14 cellular contexts compared by ENCODE assay signal in the genomic region with DNA sequence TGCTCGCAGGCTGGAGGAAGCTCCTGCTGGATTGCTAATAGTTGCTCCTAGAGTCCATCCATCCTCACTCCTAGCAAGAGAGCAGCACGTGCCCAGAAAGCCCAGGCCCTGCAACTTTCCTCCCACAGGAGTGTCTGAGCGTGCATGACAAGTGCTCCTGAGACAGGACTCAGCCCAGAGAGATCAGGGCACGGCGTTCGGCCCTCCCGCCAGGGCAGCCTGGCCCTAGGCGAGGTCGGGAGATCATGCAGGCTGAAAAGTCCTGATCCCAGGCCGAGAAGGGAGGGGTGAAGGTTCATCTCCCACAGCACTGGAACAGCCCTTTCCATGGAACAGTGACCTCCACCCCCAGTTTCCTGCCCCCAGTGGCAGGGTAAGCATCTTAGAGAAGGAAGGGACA.
DNase-seq lines count a peak whose midpoint lies in the region; ATAC-seq and TF ChIP-seq lines count a peak whose summit lies in the region.
"Had no signal": no experiment of that assay in that cellular context is flagged by ENCODE, and none has a peak within 500 bp of the region (broad histone marks: within the 10 kb centered on the region; RNA-seq: fewer than 3 reads in every experiment).

No MANE protein-coding gene starts in this region.

- H3K9me3 ChIP-seq in esophagus squamous epithelium = no peaks in the 10 kb centered on the region
- H3K9me3 ChIP-seq: A549, BE2C had no signal

- H3K27me3 ChIP-seq in esophagus squamous epithelium = peaks cover 0 to 51% (median 0%) of the 10 kb centered on the region in 4 donors
- H3K27me3 ChIP-seq: BE2C had no signal

- H3K4me3 Mint-ChIP-seq in dendritic cell treated with granulocyte-macrophage colony-stimulating factor and Interleukin-4, amounts not matched to agents 40 ng/mL and 50 ng/mL, for 4 days = no peak overlapping the region
- peak overlapping the region in 1 of 3 experiments; percentile 23 for H3K4me3 Mint-ChIP-seq in nephron
- H3K4me3 Mint-ChIP-seq in osteocyte (ENCODE audit: unreplicated experiment) = no peak overlapping the region
- H3K4me3 Mint-ChIP-seq in activated T-helper 17 cell treated with anti-CD3 and anti-CD28 coated beads, Interleukin-2, amount 50 U/mL, for 72 hours = no peak overlapping the region
- H3K4me3 Mint-ChIP-seq in activated CD8-positive, alpha-beta T cell treated with anti-CD3 and anti-CD28 coated beads for 36 hours = no peak overlapping the region
- H3K4me3 Mint-ChIP-seq: CD4-positive, alpha-beta memory T cell; GM23338; H9 had no signal

- H3K4me1 ChIP-seq in esophagus squamous epithelium = peaks cover 0 to 26% (median 0%) of the 10 kb centered on the region in 3 donors
- H3K4me1 ChIP-seq: A549 had no signal

- DNase-seq in osteocyte (ENCODE audit: extremely low spot score, unreplicated experiment) (no peak), esophagus squamous epithelium (lab: John Stamatoyannopoulos, UW) (no peak)
- DNase-seq in activated CD8-positive, alpha-beta T cell treated with anti-CD3 and anti-CD28 coated beads for 36 hours = no peak
- DNase-seq: BE2C; CD4-positive, alpha-beta memory T cell; DMS79; H9 had no signal

- no peak for ATAC-seq in activated T-helper 17 cell treated with anti-CD3 and anti-CD28 coated beads, Interleukin-2, amount 50 U/mL, for 72 hours (replicated peaks)
- ATAC-seq in activated CD8-positive, alpha-beta T cell treated with anti-CD3 and anti-CD28 coated beads for 36 hours = no peak
- ATAC-seq: A549, GM12878, GM23338 had no signal

- TF ChIP-seq POLR2A in esophagus squamous epithelium (IDR thresholded peaks at IDR 0.05) = no peak

- 74 to 100% methylated on average over 1 to 2 of the region's 10 CpGs for WGBS in esophagus squamous epithelium, 2 donors

- TF ChIP-seq CTCF in nephron (IDR thresholded peaks at IDR 0.05; ENCODE audit: unreplicated experiment in 3 of 3) (no peak), osteocyte (IDR thresholded peaks at IDR 0.05) (no peak), esophagus squamous epithelium (IDR thresholded peaks at IDR 0.05) (no peak)
- no peak for TF ChIP-seq CTCF in activated CD8-positive, alpha-beta T cell treated with anti-CD3 and anti-CD28 coated beads for 36 hours (IDR thresholded peaks at IDR 0.05)

- H3K27ac Mint-ChIP-seq in dendritic cell treated with granulocyte-macrophage colony-stimulating factor and Interleukin-4, amounts not matched to agents 40 ng/mL and 50 ng/mL, for 4 days = peak overlapping the region; percentile 29
- H3K27ac Mint-ChIP-seq in nephron (peak overlapping the region; percentile 38 to 96 (median 76)), osteocyte (ENCODE audit: unreplicated experiment) (peak overlapping the region; percentile 66)
- H3K27ac Mint-ChIP-seq in activated T-helper 17 cell treated with anti-CD3 and anti-CD28 coated beads, Interleukin-2, amount 50 U/mL, for 72 hours = no peak overlapping the region
- H3K27ac Mint-ChIP-seq in activated CD8-positive, alpha-beta T cell treated with anti-CD3 and anti-CD28 coated beads for 36 hours = no peak overlapping the region
- H3K27ac Mint-ChIP-seq: CD4-positive, alpha-beta memory T cell; GM23338 had no signal

- no peak overlapping the region for H3K4me3 ChIP-seq in esophagus squamous epithelium
- H3K4me3 ChIP-seq: A549, GM12878, GM23338 had no signal

- H3K9me3 Mint-ChIP-seq in dendritic cell treated with granulocyte-macrophage colony-stimulating factor and Interleukin-4, amounts not matched to agents 40 ng/mL and 50 ng/mL, for 4 days = no peaks in the 10 kb centered on the region
- H3K9me3 Mint-ChIP-seq in nephron (no peaks in the 10 kb centered on the region), osteocyte (ENCODE audit: unreplicated experiment) (no peaks in the 10 kb centered on the region)
- H3K9me3 Mint-ChIP-seq in activated T-helper 17 cell treated with anti-CD3 and anti-CD28 coated beads, Interleukin-2, amount 50 U/mL, for 72 hours = no peaks in the 10 kb centered on the region
- no peaks in the 10 kb centered on the region for H3K9me3 Mint-ChIP-seq in activated CD8-positive, alpha-beta T cell treated with anti-CD3 and anti-CD28 coated beads for 36 hours
- H3K9me3 Mint-ChIP-seq: CD4-positive, alpha-beta memory T cell had no signal

- CTCF ChIA-PET in activated CD8-positive, alpha-beta T cell treated with anti-CD3 and anti-CD28 coated beads for 36 hours (lab: Charles Lee) = no interaction called here

- peaks cover 28% of the 10 kb centered on the region for H3K4me1 Mint-ChIP-seq in dendritic cell treated with granulocyte-macrophage colony-stimulating factor and Interleukin-4, amounts not matched to agents 40 ng/mL and 50 ng/mL, for 4 days (ENCODE audit: low read depth)
- peaks cover 48% of the 10 kb centered on the region for H3K4me1 Mint-ChIP-seq in nephron
- peaks cover 50% of the 10 kb centered on the region for H3K4me1 Mint-ChIP-seq in osteocyte (ENCODE audit: unreplicated experiment)
- no peaks in the 10 kb centered on the region for H3K4me1 Mint-ChIP-seq in activated T-helper 17 cell treated with anti-CD3 and anti-CD28 coated beads, Interleukin-2, amount 50 U/mL, for 72 hours
- no peaks in the 10 kb centered on the region for H3K4me1 Mint-ChIP-seq in activated CD8-positive, alpha-beta T cell treated with anti-CD3 and anti-CD28 coated beads for 36 hours (ENCODE audit: low read depth)
- H3K4me1 Mint-ChIP-seq: CD4-positive, alpha-beta memory T cell had no signal

- H3K36me3 Mint-ChIP-seq in dendritic cell treated with granulocyte-macrophage colony-stimulating factor and Interleukin-4, amounts not matched to agents 40 ng/mL and 50 ng/mL, for 4 days (ENCODE audit: low read depth) = no peaks in the 10 kb centered on the region
- H3K36me3 Mint-ChIP-seq in nephron (ENCODE audit: low read depth) = peaks cover 14% of the 10 kb centered on the region
- H3K36me3 Mint-ChIP-seq in osteocyte (ENCODE audit: unreplicated experiment) = peaks cover 11% of the 10 kb centered on the region
- H3K36me3 Mint-ChIP-seq in activated T-helper 17 cell treated with anti-CD3 and anti-CD28 coated beads, Interleukin-2, amount 50 U/mL, for 72 hours (ENCODE audit: low read depth) = no peaks in the 10 kb centered on the region
- no peaks in the 10 kb centered on the region for H3K36me3 Mint-ChIP-seq in activated CD8-positive, alpha-beta T cell treated with anti-CD3 and anti-CD28 coated beads for 36 hours (ENCODE audit: low read depth)
- H3K36me3 Mint-ChIP-seq: CD4-positive, alpha-beta memory T cell had no signal

- H3K27me3 Mint-ChIP-seq in dendritic cell treated with granulocyte-macrophage colony-stimulating factor and Interleukin-4, amounts not matched to agents 40 ng/mL and 50 ng/mL, for 4 days = peaks cover 6% of the 10 kb centered on the region
- H3K27me3 Mint-ChIP-seq in nephron (ENCODE audit: low read depth) (peaks cover 12% of the 10 kb centered on the region), osteocyte (ENCODE audit: unreplicated experiment) (no peaks in the 10 kb centered on the region)
- peaks cover 4% of the 10 kb centered on the region for H3K27me3 Mint-ChIP-seq in activated T-helper 17 cell treated with anti-CD3 and anti-CD28 coated beads, Interleukin-2, amount 50 U/mL, for 72 hours
- peaks cover under 1% of the 10 kb centered on the region for H3K27me3 Mint-ChIP-seq in activated CD8-positive, alpha-beta T cell treated with anti-CD3 and anti-CD28 coated beads for 36 hours

- H3K36me3 ChIP-seq in esophagus squamous epithelium = no peaks in the 10 kb centered on the region
- H3K36me3 ChIP-seq: BE2C had no signal

- intact Hi-C loops in dendritic cell treated with granulocyte-macrophage colony-stimulating factor and Interleukin-4, amounts not matched to agents 40 ng/mL and 50 ng/mL, for 4 days (cut with micrococcal nuclease) = no loop called here
- intact Hi-C loops in activated CD8-positive, alpha-beta T cell treated with anti-CD3 and anti-CD28 coated beads for 36 hours (cut with micrococcal nuclease) = no loop called here
- intact Hi-C loops in esophagus squamous epithelium (cut with DNase I) = no loop called here

- POLR2A ChIA-PET in activated CD8-positive, alpha-beta T cell treated with anti-CD3 and anti-CD28 coated beads for 36 hours (lab: Charles Lee) = no interaction called here

- H3K27ac ChIP-seq in esophagus squamous epithelium = no peak overlapping the region
- H3K27ac ChIP-seq: A549, C4-2B had no signal

Comparison
In these comparisons a context has a peak if more than half of its experiments do, and no peak if none do; other contexts are left out.
1. H3K27ac Mint-ChIP-seq: peak in dendritic cell treated with granulocyte-macrophage colony-stimulating factor and Interleukin-4, amounts not matched to agents 40 ng/mL and 50 ng/mL, for 4 days (single experiment), nephron (3 of 3) and osteocyte (single experiment); none in activated T-helper 17 cell treated with anti-CD3 and anti-CD28 coated beads, Interleukin-2, amount 50 U/mL, for 72 hours (single experiment) and activated CD8-positive, alpha-beta T cell treated with anti-CD3 and anti-CD28 coated beads for 36 hours (single experiment).